ENCODE assay signal across 12 cellular contexts in genomic region chr4:2923678-2924173, GRCh38. TPM values are rescaled to one million over a fixed set of nuclear protein-coding genes. Genes with fewer than 3 reads are reported as not detected.
DNase-seq lines count a peak whose midpoint lies in the region; ATAC-seq, FAIRE-seq and TF ChIP-seq lines count a peak whose summit lies in the region.
"Had no signal": no experiment of that assay in that cellular context is flagged by ENCODE, and none has a peak within 500 bp of the region (broad histone marks: within the 10 kb centered on the region; RNA-seq: fewer than 3 reads in every experiment).

No MANE protein-coding gene starts in this region.

- intact Hi-C loops in activated naive CD4-positive, alpha-beta T cell treated with anti-CD3 and anti-CD28 coated beads for 36 hours (cut with micrococcal nuclease): no loop called here
- intact Hi-C loops in kidney (cut with DNase I) (loop anchor here (10.0 kb wide), 1 partner anchor 159 kb away; no protein-coding TSS in a partner anchor), stomach (cut with DNase I; ENCODE audit: low total_unique reads) (no loop called here), transverse colon (cut with DNase I; ENCODE audit: low total_unique reads) (no loop called here)

- H3K4me3 ChIP-seq in kidney (ENCODE audit: low read length in 2 of 2): no peak overlapping the region
- H3K4me3 ChIP-seq in stomach: no peak overlapping the region
- no peak overlapping the region for H3K4me3 ChIP-seq in transverse colon
- H3K4me3 ChIP-seq: mucosa of descending colon, SK-N-MC had no signal

- DNase-seq in activated naive CD4-positive, alpha-beta T cell treated with anti-CD3 and anti-CD28 coated beads for 36 hours: no peak
- no peak for DNase-seq in activated naive CD4-positive, alpha-beta T cell treated with Interleukin-2 at 50 U/mL for 16 hours
- no peak for DNase-seq in activated CD8-positive, alpha-beta T cell treated with anti-CD3 and anti-CD28 coated beads, Interleukin-2, amount 10 ng/mL, durations not matched to agents 7 days and 5 days
- DNase-seq in kidney (peak; percentile 49), stomach (peak; percentile 26), SIG-M5 (lab: John Stamatoyannopoulos, UW) (no peak), transverse colon (no peak)
- DNase-seq: MM.1S had no signal

- CTCF ChIA-PET in activated naive CD4-positive, alpha-beta T cell treated with anti-CD3 and anti-CD28 coated beads for 36 hours (lab: Charles Lee): interaction anchor here (0.6 kb wide), 1 partner anchor 12 kb away, joined by 3 read pairs; no protein-coding TSS in a partner anchor
- CTCF ChIA-PET in activated CD8-positive, alpha-beta T cell treated with anti-CD3 and anti-CD28 coated beads, Interleukin-2, amount 10 ng/mL, durations not matched to agents 7 days and 5 days (lab: Charles Lee): interaction anchor here (1.1 kb wide), 2 partner anchors 9 to 160 kb away, joined by 3 to 4 read pairs; no protein-coding TSS in a partner anchor

- peak overlapping the region; percentile 51 for H3K27ac Mint-ChIP-seq in activated naive CD4-positive, alpha-beta T cell treated with anti-CD3 and anti-CD28 coated beads for 36 hours
- H3K27ac Mint-ChIP-seq in activated CD8-positive, alpha-beta T cell treated with anti-CD3 and anti-CD28 coated beads, Interleukin-2, amount 10 ng/mL, durations not matched to agents 7 days and 5 days: peak overlapping the region; percentile 60

- H3K9ac ChIP-seq in kidney (ENCODE audit: low read length in 2 of 2): no peak overlapping the region

- 86 to 91% (median 88%) methylated on average over 16 of the region's 16 CpGs for WGBS in stomach, 5 donors
- 91 to 100% methylated on average over 1 to 16 of the region's 16 CpGs for WGBS in transverse colon (ENCODE audit: low coverage in 1 of 2), 2 donors

- H3K4me1 ChIP-seq in kidney (ENCODE audit: control insufficient read depth in 1 of 2, insufficient read depth in 1 of 2, low read depth in 1 of 2, low read length in 2 of 2) (peaks cover 8 to 14% of the 10 kb centered on the region in 2 donors), stomach (peaks cover 10 to 41% (median 25%) of the 10 kb centered on the region in 4 donors), transverse colon (peaks cover 4 to 12% (median 8%) of the 10 kb centered on the region in 4 donors)

- peaks cover 14 to 41% of the 10 kb centered on the region in 2 donors for H3K36me3 ChIP-seq in kidney (ENCODE audit: control insufficient read depth in 1 of 2, insufficient read depth in 2 of 2, low read length in 2 of 2)
- H3K36me3 ChIP-seq in stomach: peaks cover 59 to 86% (median 71%) of the 10 kb centered on the region in 4 donors
- peaks cover 0 to 34% (median 6%) of the 10 kb centered on the region in 4 donors for H3K36me3 ChIP-seq in transverse colon

- peaks cover 37% of the 10 kb centered on the region for H3K4me1 Mint-ChIP-seq in activated naive CD4-positive, alpha-beta T cell treated with anti-CD3 and anti-CD28 coated beads for 36 hours (ENCODE audit: low read depth)
- H3K4me1 Mint-ChIP-seq in activated CD8-positive, alpha-beta T cell treated with anti-CD3 and anti-CD28 coated beads, Interleukin-2, amount 10 ng/mL, durations not matched to agents 7 days and 5 days (ENCODE audit: low read depth): peaks cover 39% of the 10 kb centered on the region

- no peak overlapping the region for H3K4me3 Mint-ChIP-seq in activated naive CD4-positive, alpha-beta T cell treated with anti-CD3 and anti-CD28 coated beads for 36 hours
- H3K4me3 Mint-ChIP-seq in activated CD8-positive, alpha-beta T cell treated with anti-CD3 and anti-CD28 coated beads, Interleukin-2, amount 10 ng/mL, durations not matched to agents 7 days and 5 days: no peak overlapping the region

- H3K27me3 ChIP-seq in stomach (no peaks in the 10 kb centered on the region), transverse colon (no peaks in the 10 kb centered on the region)

- no peak for FAIRE-seq in kidney (lab: Jason Lieb, UNC)
- FAIRE-seq: frontal cortex had no signal

- in situ Hi-C loops in transverse colon (cut with MboI; ENCODE audit: low pct_ligation_motif_present in 1 of 4, low pct_unique_long_range_greater_than_20kb in 1 of 4, low sequenced_read_pairs in 3 of 4): no loop called here

- TF ChIP-seq POLR2A in stomach (IDR thresholded peaks at IDR 0.05) (no peak), transverse colon (IDR thresholded peaks at IDR 0.05) (no peak)

- TF ChIP-seq EP300 in stomach (IDR thresholded peaks at IDR 0.05): no peak
- TF ChIP-seq EP300 in transverse colon (IDR thresholded peaks at IDR 0.05; ENCODE audit: low read depth): no peak

- TF ChIP-seq CTCF in kidney (IDR thresholded peaks at IDR 0.05; ENCODE audit: borderline replicate concordance, extremely low read depth, insufficient read depth) (no peak), stomach (IDR thresholded peaks at IDR 0.05) (no peak), transverse colon (IDR thresholded peaks at IDR 0.05) (no peak)

- H3K9me3 Mint-ChIP-seq in activated naive CD4-positive, alpha-beta T cell treated with anti-CD3 and anti-CD28 coated beads for 36 hours: peaks cover 3% of the 10 kb centered on the region
- peaks cover 8% of the 10 kb centered on the region for H3K9me3 Mint-ChIP-seq in activated CD8-positive, alpha-beta T cell treated with anti-CD3 and anti-CD28 coated beads, Interleukin-2, amount 10 ng/mL, durations not matched to agents 7 days and 5 days (ENCODE audit: insufficient read depth)

- ATAC-seq in activated CD8-positive, alpha-beta T cell treated with anti-CD3 and anti-CD28 coated beads, Interleukin-2, amount 10 ng/mL, durations not matched to agents 7 days and 5 days: no peak
- ATAC-seq in GM21423 (IDR thresholded peaks at IDR 0.05; ENCODE audit: unreplicated experiment): no peak

- POLR2A ChIA-PET in activated CD8-positive, alpha-beta T cell treated with anti-CD3 and anti-CD28 coated beads, Interleukin-2, amount 10 ng/mL, durations not matched to agents 7 days and 5 days (lab: Charles Lee): interaction anchor here (1.8 kb wide), 1 partner anchor 12 kb away, joined by 9 read pairs; no protein-coding TSS in a partner anchor

- H3K27me3 Mint-ChIP-seq in activated naive CD4-positive, alpha-beta T cell treated with anti-CD3 and anti-CD28 coated beads for 36 hours (ENCODE audit: low read depth): no peaks in the 10 kb centered on the region
- H3K27me3 Mint-ChIP-seq in activated CD8-positive, alpha-beta T cell treated with anti-CD3 and anti-CD28 coated beads, Interleukin-2, amount 10 ng/mL, durations not matched to agents 7 days and 5 days (ENCODE audit: low read depth): no peaks in the 10 kb centered on the region

- no peaks in the 10 kb centered on the region for H3K9me3 ChIP-seq in kidney (ENCODE audit: control insufficient read depth in 1 of 2, low read length in 2 of 2)
- H3K9me3 ChIP-seq in stomach: no peaks in the 10 kb centered on the region
- no peaks in the 10 kb centered on the region for H3K9me3 ChIP-seq in transverse colon
- H3K9me3 ChIP-seq: mucosa of descending colon had no signal

- H3K27ac ChIP-seq in kidney (ENCODE audit: low read depth in 2 of 2, low read length in 2 of 2) (no peak overlapping the region), stomach (no peak overlapping the region), transverse colon (no peak overlapping the region)
- H3K27ac ChIP-seq: SK-N-MC had no signal

- peaks cover 32% of the 10 kb centered on the region for H3K36me3 Mint-ChIP-seq in activated naive CD4-positive, alpha-beta T cell treated with anti-CD3 and anti-CD28 coated beads for 36 hours (ENCODE audit: low read depth)
- peaks cover 72% of the 10 kb centered on the region for H3K36me3 Mint-ChIP-seq in activated CD8-positive, alpha-beta T cell treated with anti-CD3 and anti-CD28 coated beads, Interleukin-2, amount 10 ng/mL, durations not matched to agents 7 days and 5 days (ENCODE audit: low read depth)

RNA-seq across cellular contexts. Expression of gene NOP14, which starts 39.5 kb away (rescaled TPM):
- 10 to 100 TPM; 48.3 to 55.1 TPM for total RNA-seq in activated naive CD4-positive, alpha-beta T cell treated with anti-CD3 and anti-CD28 coated beads for 36 hours
- 10 to 100 TPM; 47.6 to 52.3 TPM for total RNA-seq in activated CD8-positive, alpha-beta T cell treated with anti-CD3 and anti-CD28 coated beads, Interleukin-2, amount 10 ng/mL, durations not matched to agents 7 days and 5 days
- total RNA-seq in kidney: 22.0 TPM
- polyA plus RNA-seq in kidney (ENCODE audit: insufficient read depth, low read depth, low replicate concordance): 15.1 TPM
- 10 to 100 TPM; 11.7 to 68.7 (median 18.7) TPM for total RNA-seq in stomach
- polyA plus RNA-seq in stomach: 10 to 100 TPM; 12.7 to 18.6 (median 17.6) TPM
- total RNA-seq in transverse colon: 10 to 100 TPM in 2 of 4 donors, 1 to 10 TPM in 2; 8.6 to 43.0 (median 12.8) TPM

RNA-seq across cellular contexts. Expression of gene GRK4, which starts 39.6 kb away (rescaled TPM):
- 1 to 10 TPM; 1.3 to 2.1 TPM for total RNA-seq in activated naive CD4-positive, alpha-beta T cell treated with anti-CD3 and anti-CD28 coated beads for 36 hours
- 1 to 10 TPM; 2.2 to 2.6 TPM for total RNA-seq in activated CD8-positive, alpha-beta T cell treated with anti-CD3 and anti-CD28 coated beads, Interleukin-2, amount 10 ng/mL, durations not matched to agents 7 days and 5 days
- total RNA-seq in kidney (4.3 TPM), stomach (10 to 100 TPM in 1 of 5 donors, 1 to 10 TPM in 3, under 1 TPM in 1; 0.58 to 11.9 (median 4.6) TPM), transverse colon (1 to 10 TPM; 2.5 to 7.9 (median 4.1) TPM)
- polyA plus RNA-seq in kidney (ENCODE audit: insufficient read depth, low read depth, low replicate concordance) (4.3 TPM), stomach (1 to 10 TPM; 2.8 to 6.6 (median 5.5) TPM)

Comparison
In these comparisons a context has a peak if more than half of its experiments do, and no peak if none do; other contexts are left out.
1. DNase-seq: peak in kidney (single experiment) and stomach (single experiment); none in activated naive CD4-positive, alpha-beta T cell treated with anti-CD3 and anti-CD28 coated beads for 36 hours (single experiment), activated naive CD4-positive, alpha-beta T cell treated with Interleukin-2 at 50 U/mL for 16 hours (single experiment), activated CD8-positive, alpha-beta T cell treated with anti-CD3 and anti-CD28 coated beads, Interleukin-2, amount 10 ng/mL, durations not matched to agents 7 days and 5 days (single experiment), SIG-M5 (single experiment) and transverse colon (single experiment).